8 cellular contexts compared by ENCODE assay signal in genomic region chr5:88145603-88146467, GRCh38.
A peak's percentile ranks its signal among the peaks of the same experiment; 100 is the strongest.
DNase-seq lines count a peak whose midpoint lies in the region; FAIRE-seq and TF ChIP-seq lines count a peak whose summit lies in the region.

No MANE protein-coding gene starts in this region.

- WGBS in stomach, 5 donors, result 17 to 29% (median 23%) methylated on average over 26 of the region's 26 CpGs

- no peak overlapping the region for H3K9ac ChIP-seq in kidney (ENCODE audit: low read length in 2 of 2)

- H3K4me1 ChIP-seq in kidney (ENCODE audit: control insufficient read depth in 1 of 2, insufficient read depth in 1 of 2, low read depth in 1 of 2, low read length in 2 of 2) (peaks cover 1 to 14% of the 10 kb centered on the region in 2 donors), stomach (peaks cover 23 to 52% (median 40%) of the 10 kb centered on the region in 4 donors), vagina (peaks cover 18% of the 10 kb centered on the region)

- peaks cover 0 to 56% (median 34%) of the 10 kb centered on the region in 3 donors for H3K27me3 ChIP-seq in stomach
- H3K27me3 ChIP-seq in vagina, result no peaks in the 10 kb centered on the region

- no peak for FAIRE-seq in kidney (lab: Jason Lieb, UNC)

- no peaks in the 10 kb centered on the region for H3K36me3 Mint-ChIP-seq in activated CD4-positive, alpha-beta T cell treated with anti-CD3 and anti-CD28 coated beads, Interleukin-2, amount 10 ng/mL, durations not matched to agents 24 days and 14 days (ENCODE audit: low read depth)

- peaks cover 38% of the 10 kb centered on the region for H3K27me3 Mint-ChIP-seq in activated CD4-positive, alpha-beta T cell treated with anti-CD3 and anti-CD28 coated beads, Interleukin-2, amount 10 ng/mL, durations not matched to agents 24 days and 14 days

- peak overlapping the region; percentile 64 for H3K4me3 Mint-ChIP-seq in activated CD4-positive, alpha-beta T cell treated with anti-CD3 and anti-CD28 coated beads, Interleukin-2, amount 10 ng/mL, durations not matched to agents 24 days and 14 days

- no peaks in the 10 kb centered on the region for H3K36me3 ChIP-seq in kidney (ENCODE audit: control insufficient read depth in 1 of 2, insufficient read depth in 2 of 2, low read length in 2 of 2)
- H3K36me3 ChIP-seq in stomach, result no peaks in the 10 kb centered on the region
- no peaks in the 10 kb centered on the region for H3K36me3 ChIP-seq in vagina

- H3K27ac ChIP-seq in angular gyrus (ENCODE audit: low read depth, low read length) (peak overlapping the region; percentile 75), kidney (ENCODE audit: low read depth in 2 of 2, low read length in 2 of 2) (no peak overlapping the region), stomach (peak overlapping the region in 1 of 5 donors; percentile 4), vagina (no peak overlapping the region)

- DNase-seq in activated CD4-positive, alpha-beta T cell treated with anti-CD3 and anti-CD28 coated beads, Interleukin-2, amount 10 ng/mL, durations not matched to agents 24 days and 14 days, result peak; percentile 61
- DNase-seq in activated CD4-positive, alpha-beta T cell treated with anti-CD3 and anti-CD28 coated beads, Interleukin-2, amount 50 U/mL, for 1 hour, result no peak
- DNase-seq in kidney, result peak; percentile 46
- DNase-seq in stomach, result no peak
- no peak for DNase-seq in SW 1271 (lab: John Stamatoyannopoulos, UW)
- no peak for DNase-seq in NCI-H2107 treated with DMSO at 0.1 percent for 48 hours (lab: John Stamatoyannopoulos, UW; ENCODE audit: unreplicated experiment)
- no peak for DNase-seq in vagina (ENCODE audit: extremely low spot score in 2 of 2)

- peaks cover 20% of the 10 kb centered on the region for H3K4me1 Mint-ChIP-seq in activated CD4-positive, alpha-beta T cell treated with anti-CD3 and anti-CD28 coated beads, Interleukin-2, amount 10 ng/mL, durations not matched to agents 24 days and 14 days

- H3K27ac Mint-ChIP-seq in activated CD4-positive, alpha-beta T cell treated with anti-CD3 and anti-CD28 coated beads, Interleukin-2, amount 10 ng/mL, durations not matched to agents 24 days and 14 days, result no peak overlapping the region

- intact Hi-C loops in activated CD4-positive, alpha-beta T cell treated with anti-CD3 and anti-CD28 coated beads, Interleukin-2, amount 10 ng/mL, durations not matched to agents 24 days and 14 days (cut with micrococcal nuclease), result loop anchor here (5.0 to 10.0 kb wide), 2 partner anchors 361 to 736 kb away; partner anchors contain the start of gene MEF2C
- intact Hi-C loops in kidney (cut with DNase I), result loop anchor here (10.0 kb wide), 1 partner anchor 539 kb away; no protein-coding TSS in a partner anchor
- intact Hi-C loops in stomach (cut with DNase I; ENCODE audit: low total_unique reads), result no loop called here
- intact Hi-C loops in vagina (cut with DNase I), result loop anchor here (10.0 kb wide), 1 partner anchor 529 kb away; no protein-coding TSS in a partner anchor

- TF ChIP-seq POLR2A in stomach (IDR thresholded peaks at IDR 0.05) (no peak), vagina (IDR thresholded peaks at IDR 0.05) (no peak)

- peaks cover 0 to 3% of the 10 kb centered on the region in 2 donors for H3K9me3 ChIP-seq in kidney (ENCODE audit: control insufficient read depth in 1 of 2, low read length in 2 of 2)
- H3K9me3 ChIP-seq in stomach, result peaks cover 0 to 7% (median 2%) of the 10 kb centered on the region in 4 donors
- H3K9me3 ChIP-seq in vagina, result no peaks in the 10 kb centered on the region

- TF ChIP-seq CTCF in kidney (IDR thresholded peaks at IDR 0.05; ENCODE audit: borderline replicate concordance, extremely low read depth, insufficient read depth), result no peak
- TF ChIP-seq CTCF in stomach (IDR thresholded peaks at IDR 0.05), result no peak
- TF ChIP-seq CTCF in vagina (IDR thresholded peaks at IDR 0.05), result no peak

- TF ChIP-seq EP300 in stomach (IDR thresholded peaks at IDR 0.05), result no peak

- peaks cover 9% of the 10 kb centered on the region for H3K9me3 Mint-ChIP-seq in activated CD4-positive, alpha-beta T cell treated with anti-CD3 and anti-CD28 coated beads, Interleukin-2, amount 10 ng/mL, durations not matched to agents 24 days and 14 days

- H3K4me3 ChIP-seq in kidney (ENCODE audit: low read length in 2 of 2), result peak overlapping the region in 1 of 2 donors; percentile 47
- peak overlapping the region; percentile 18 to 30 (median 24) for H3K4me3 ChIP-seq in stomach
- H3K4me3 ChIP-seq in vagina, result peak overlapping the region in 1 of 2 donors; percentile 12

Comparison
In these comparisons a context has a peak if more than half of its experiments do, and no peak if none do; other contexts are left out.
1. DNase-seq: peak in activated CD4-positive, alpha-beta T cell treated with anti-CD3 and anti-CD28 coated beads, Interleukin-2, amount 10 ng/mL, durations not matched to agents 24 days and 14 days (single experiment) and kidney (single experiment); none in activated CD4-positive, alpha-beta T cell treated with anti-CD3 and anti-CD28 coated beads, Interleukin-2, amount 50 U/mL, for 1 hour (single experiment), stomach (single experiment), SW 1271 (0 of 2), NCI-H2107 treated with DMSO at 0.1 percent for 48 hours (single experiment) and vagina (0 of 2).